In the genomic region with DNA sequence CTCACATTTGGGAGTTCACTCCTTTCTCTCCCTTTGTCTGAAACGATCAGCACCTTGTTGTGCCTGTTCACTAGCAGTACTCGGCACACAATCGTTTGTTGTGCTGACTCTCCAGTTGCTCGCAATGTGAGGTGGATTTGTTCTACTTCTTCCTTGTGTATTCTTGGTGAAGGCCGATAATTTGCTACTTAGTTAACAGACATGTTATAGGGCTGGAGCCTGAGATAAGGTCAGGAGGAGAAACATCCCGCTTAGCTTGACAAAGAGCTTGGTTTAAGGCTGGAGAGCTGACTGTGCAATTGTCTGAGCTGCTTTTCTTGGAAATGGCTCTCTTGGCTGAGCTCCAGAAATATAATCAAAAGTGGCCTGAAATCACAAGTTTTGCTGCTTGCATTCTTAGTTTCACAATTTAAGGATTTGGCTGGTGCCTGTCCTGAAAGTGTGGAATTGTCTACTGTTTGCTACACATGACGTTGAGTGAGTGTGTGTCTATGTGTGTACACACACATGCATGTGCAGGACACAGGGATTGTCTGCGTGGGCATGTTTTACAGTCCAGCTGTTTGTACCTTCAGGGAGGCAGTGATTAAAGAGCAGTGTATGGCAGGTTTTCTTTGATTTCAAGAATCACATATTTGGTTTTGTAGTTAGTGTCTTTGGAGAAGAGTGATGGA, we compare ENCODE assay signal across 8 cellular contexts.
DNase-seq lines count a peak whose midpoint lies in the region; ATAC-seq and TF ChIP-seq lines count a peak whose summit lies in the region.

No MANE protein-coding gene starts in this region.

- CTCF ChIA-PET in HCT116 (lab: Charles Lee), result no interaction called here
- CTCF ChIA-PET in PC-9 (lab: Charles Lee), result interaction anchor here (0.5 kb wide), 1 partner anchor 133 kb away, joined by 6 read pairs; no protein-coding TSS in a partner anchor

- peaks cover 56% of the 10 kb centered on the region for H3F3A ChIP-seq in PC-9 (ENCODE audit: insufficient read depth, low read depth)

- DNase-seq in EH (ENCODE audit: low read depth) (peak; percentile 62), HCT116 (ENCODE audit: low read depth, low spot score) (no peak), PC-9 (no peak), epithelial cell of prostate (ENCODE audit: low read depth, low spot score) (no peak), pons (ENCODE audit: low spot score) (peak; percentile 43), hypothalamus (lab: John Stamatoyannopoulos, UW) (no peak), H4 (ENCODE audit: low spot score) (no peak)

- no peak for TF ChIP-seq POLR2A in HCT116 (IDR thresholded peaks at IDR 0.05; ENCODE audit: borderline replicate concordance, extremely low read depth, insufficient read depth, insufficient read length)

- BruUV-seq in HCT116 (replicated peaks; lab: Mats Ljungman, UMichigan) (no TSS peak), PC-9 (replicated peaks; lab: Mats Ljungman, UMichigan) (no TSS peak)

- no peaks in the 10 kb centered on the region for H3K79me2 ChIP-seq in HCT116 (ENCODE audit: insufficient read depth, low read length)
- 0 out of 2 replicates have a peak, but pooled peaks cover 4% of the 10 kb centered on the region for H3K79me2 ChIP-seq in PC-9 (ENCODE audit: low read depth)

- H3K9me2 ChIP-seq in HCT116 (ENCODE audit: insufficient read depth), result no peaks in the 10 kb centered on the region
- H3K9me2 ChIP-seq in PC-9 (ENCODE audit: insufficient read depth), result no peaks in the 10 kb centered on the region

- TF ChIP-seq RAD21 in HCT116 (IDR thresholded peaks at IDR 0.05; ENCODE audit: low read depth), result no peak

- H3K4me3 ChIP-seq in HCT116 (replicated peaks in 1 of 2; ENCODE audit: low read depth in 1 of 2, low read length in 2 of 2) (no peak overlapping the region), PC-9 (no peak overlapping the region)

- H3K36me3 ChIP-seq in HCT116 (ENCODE audit: control insufficient read depth in 1 of 2, insufficient read depth in 2 of 2, low read length in 2 of 2) (no peaks in the 10 kb centered on the region), PC-9 (ENCODE audit: low read depth) (no peaks in the 10 kb centered on the region)

- intact Hi-C loops in HCT116 (cut with micrococcal nuclease), result loop anchor here (5.0 kb wide), 1 partner anchor 63 kb away; no protein-coding TSS in a partner anchor
- intact Hi-C loops in PC-9 (cut with micrococcal nuclease; ENCODE audit: unreplicated experiment), result no loop called here

- RAD21 ChIA-PET in HCT116 (lab: Charles Lee; ENCODE audit: low non-redundant PET in 1 of 2, low total read pairs in 2 of 2, uncharacterized antibody in 2 of 2, unreplicated experiment in 2 of 2), result interaction anchor here in 1 of 2 experiments (0.6 kb wide), 1 partner anchor 104 kb away, joined by 11 read pairs; no protein-coding TSS in a partner anchor

- no peaks in the 10 kb centered on the region for H3K9me3 ChIP-seq in HCT116 (ENCODE audit: control insufficient read depth in 1 of 2, insufficient read depth in 1 of 2, low read depth in 1 of 2, low read length in 2 of 2)
- peaks cover 6% of the 10 kb centered on the region; the same call in 1 of the 2 replicates for H3K9me3 ChIP-seq in PC-9 (ENCODE audit: insufficient read depth, low read depth)

- H3K9ac ChIP-seq in HCT116 (ENCODE audit: low read length), result no peak overlapping the region

- H3K4me2 ChIP-seq in HCT116 (ENCODE audit: low read length), result no peak overlapping the region; the same call in 1 of the 2 replicates
- H3K4me2 ChIP-seq in PC-9, result peak overlapping the region; percentile 78

- H2AFZ ChIP-seq in HCT116 (ENCODE audit: low read depth, low read length, poor library complexity, severe bottlenecking) (peak overlapping the region; percentile 69), PC-9 (peak overlapping the region; percentile 23; the same call in 1 of the 2 replicates)

- POLR2A ChIA-PET in HCT116 (lab: Charles Lee) (interaction anchor here (1.8 to 2.2 kb wide), 2 partner anchors 7 to 31 kb away, joined by 5 to 7 read pairs; no protein-coding TSS in a partner anchor), PC-9 (lab: Charles Lee; ENCODE audit: unreplicated experiment) (interaction anchor here (0.9 kb wide), 1 partner anchor 80 kb away, joined by 5 read pairs; no protein-coding TSS in a partner anchor)

- no peaks in the 10 kb centered on the region for H3K27me3 ChIP-seq in HCT116 (ENCODE audit: insufficient read depth, low read length)
- no peaks in the 10 kb centered on the region for H3K27me3 ChIP-seq in PC-9 (ENCODE audit: insufficient read depth, low read depth)

- no peak for ATAC-seq in HCT116
- ATAC-seq in HG03520 (IDR thresholded peaks at IDR 0.05; ENCODE audit: unreplicated experiment), result no peak

- H3K4me1 ChIP-seq in HCT116 (ENCODE audit: control insufficient read depth in 1 of 2, insufficient read depth in 2 of 2, low read length in 2 of 2) (peaks cover 49 to 74% of the 10 kb centered on the region in 2 experiments), PC-9 (replicated peaks; ENCODE audit: insufficient read depth) (peaks cover 76% of the 10 kb centered on the region)

- TF ChIP-seq CTCF in HCT116 (IDR thresholded peaks at IDR 0.05 in 2 of 3, conservative IDR thresholded peaks at IDR 0.05 in 1 of 3; ENCODE audit: borderline replicate concordance in 1 of 3, insufficient read depth in 1 of 3, low read depth in 2 of 3, low read length in 2 of 3) (no peak), PC-9 (conservative IDR thresholded peaks at IDR 0.05) (no peak)

- H3K27ac ChIP-seq in HCT116 (ENCODE audit: low read depth, low read length) (no peak overlapping the region), PC-9 (peak overlapping the region; percentile 97), epithelial cell of prostate (peak overlapping the region; percentile 93)

- H4K20me1 ChIP-seq in HCT116 (ENCODE audit: insufficient read depth) (no peaks in the 10 kb centered on the region), PC-9 (ENCODE audit: insufficient read depth) (no peaks in the 10 kb centered on the region)

TF ChIP-seq in HCT116, 20 proteins besides CTCF, POLR2A, EP300 and RAD21:
- TF ChIP-seq YY1 (IDR thresholded peaks at IDR 0.05; ENCODE audit: extremely low read depth, insufficient replicate concordance, low read depth, low read length) (no peak), SP1 (IDR thresholded peaks at IDR 0.05; ENCODE audit: low read depth) (no peak), CEBPB (IDR thresholded peaks at IDR 0.05; ENCODE audit: low read depth) (no peak), FOSL1 (IDR thresholded peaks at IDR 0.05; ENCODE audit: low read depth) (no peak), CBX3 (IDR thresholded peaks at IDR 0.05; ENCODE audit: low read depth) (no peak), ELF1 (IDR thresholded peaks at IDR 0.05; ENCODE audit: borderline replicate concordance, low read depth) (no peak), JUND (IDR thresholded peaks at IDR 0.05) (no peak), TCF7L2 (IDR thresholded peaks at IDR 0.05; ENCODE audit: borderline replicate concordance, extremely low read depth, insufficient read depth, insufficient read length) (no peak), EZH2phosphoT487 (IDR thresholded peaks at IDR 0.05; ENCODE audit: borderline replicate concordance) (no peak), ZNF274 (IDR thresholded peaks at IDR 0.05; ENCODE audit: low read depth, low read length) (no peak), EZH2 (IDR thresholded peaks at IDR 0.05) (no peak)
- TF ChIP-seq, protein P1, sequence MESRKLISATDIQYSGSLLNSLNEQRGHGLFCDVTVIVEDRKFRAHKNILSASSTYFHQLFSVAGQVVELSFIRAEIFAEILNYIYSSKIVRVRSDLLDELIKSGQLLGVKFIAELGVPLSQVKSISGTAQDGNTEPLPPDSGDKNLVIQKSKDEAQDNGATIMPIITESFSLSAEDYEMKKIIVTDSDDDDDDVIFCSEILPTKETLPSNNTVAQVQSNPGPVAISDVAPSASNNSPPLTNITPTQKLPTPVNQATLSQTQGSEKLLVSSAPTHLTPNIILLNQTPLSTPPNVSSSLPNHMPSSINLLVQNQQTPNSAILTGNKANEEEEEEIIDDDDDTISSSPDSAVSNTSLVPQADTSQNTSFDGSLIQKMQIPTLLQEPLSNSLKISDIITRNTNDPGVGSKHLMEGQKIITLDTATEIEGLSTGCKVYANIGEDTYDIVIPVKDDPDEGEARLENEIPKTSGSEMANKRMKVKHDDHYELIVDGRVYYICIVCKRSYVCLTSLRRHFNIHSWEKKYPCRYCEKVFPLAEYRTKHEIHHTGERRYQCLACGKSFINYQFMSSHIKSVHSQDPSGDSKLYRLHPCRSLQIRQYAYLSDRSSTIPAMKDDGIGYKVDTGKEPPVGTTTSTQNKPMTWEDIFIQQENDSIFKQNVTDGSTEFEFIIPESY (IDR thresholded peaks at IDR 0.05; ENCODE audit: extremely low read depth, insufficient replicate concordance, low read length), result no peak
- TF ChIP-seq, protein P2, sequence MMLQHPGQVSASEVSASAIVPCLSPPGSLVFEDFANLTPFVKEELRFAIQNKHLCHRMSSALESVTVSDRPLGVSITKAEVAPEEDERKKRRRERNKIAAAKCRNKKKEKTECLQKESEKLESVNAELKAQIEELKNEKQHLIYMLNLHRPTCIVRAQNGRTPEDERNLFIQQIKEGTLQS (IDR thresholded peaks at IDR 0.05), result no peak
- TF ChIP-seq, protein P3, sequence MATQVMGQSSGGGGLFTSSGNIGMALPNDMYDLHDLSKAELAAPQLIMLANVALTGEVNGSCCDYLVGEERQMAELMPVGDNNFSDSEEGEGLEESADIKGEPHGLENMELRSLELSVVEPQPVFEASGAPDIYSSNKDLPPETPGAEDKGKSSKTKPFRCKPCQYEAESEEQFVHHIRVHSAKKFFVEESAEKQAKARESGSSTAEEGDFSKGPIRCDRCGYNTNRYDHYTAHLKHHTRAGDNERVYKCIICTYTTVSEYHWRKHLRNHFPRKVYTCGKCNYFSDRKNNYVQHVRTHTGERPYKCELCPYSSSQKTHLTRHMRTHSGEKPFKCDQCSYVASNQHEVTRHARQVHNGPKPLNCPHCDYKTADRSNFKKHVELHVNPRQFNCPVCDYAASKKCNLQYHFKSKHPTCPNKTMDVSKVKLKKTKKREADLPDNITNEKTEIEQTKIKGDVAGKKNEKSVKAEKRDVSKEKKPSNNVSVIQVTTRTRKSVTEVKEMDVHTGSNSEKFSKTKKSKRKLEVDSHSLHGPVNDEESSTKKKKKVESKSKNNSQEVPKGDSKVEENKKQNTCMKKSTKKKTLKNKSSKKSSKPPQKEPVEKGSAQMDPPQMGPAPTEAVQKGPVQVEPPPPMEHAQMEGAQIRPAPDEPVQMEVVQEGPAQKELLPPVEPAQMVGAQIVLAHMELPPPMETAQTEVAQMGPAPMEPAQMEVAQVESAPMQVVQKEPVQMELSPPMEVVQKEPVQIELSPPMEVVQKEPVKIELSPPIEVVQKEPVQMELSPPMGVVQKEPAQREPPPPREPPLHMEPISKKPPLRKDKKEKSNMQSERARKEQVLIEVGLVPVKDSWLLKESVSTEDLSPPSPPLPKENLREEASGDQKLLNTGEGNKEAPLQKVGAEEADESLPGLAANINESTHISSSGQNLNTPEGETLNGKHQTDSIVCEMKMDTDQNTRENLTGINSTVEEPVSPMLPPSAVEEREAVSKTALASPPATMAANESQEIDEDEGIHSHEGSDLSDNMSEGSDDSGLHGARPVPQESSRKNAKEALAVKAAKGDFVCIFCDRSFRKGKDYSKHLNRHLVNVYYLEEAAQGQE (IDR thresholded peaks at IDR 0.05; ENCODE audit: low read depth), result no peak
TF ChIP-seq in HCT116: peak in this region for 0.

Comparison
In these comparisons a context has a peak if more than half of its experiments do, and no peak if none do; other contexts are left out.
1. DNase-seq: peak in EH (single experiment) and pons (single experiment); none in HCT116 (single experiment), PC-9 (0 of 2), epithelial cell of prostate (single experiment), hypothalamus (0 of 51) and H4 (single experiment).